In the genomic region with DNA sequence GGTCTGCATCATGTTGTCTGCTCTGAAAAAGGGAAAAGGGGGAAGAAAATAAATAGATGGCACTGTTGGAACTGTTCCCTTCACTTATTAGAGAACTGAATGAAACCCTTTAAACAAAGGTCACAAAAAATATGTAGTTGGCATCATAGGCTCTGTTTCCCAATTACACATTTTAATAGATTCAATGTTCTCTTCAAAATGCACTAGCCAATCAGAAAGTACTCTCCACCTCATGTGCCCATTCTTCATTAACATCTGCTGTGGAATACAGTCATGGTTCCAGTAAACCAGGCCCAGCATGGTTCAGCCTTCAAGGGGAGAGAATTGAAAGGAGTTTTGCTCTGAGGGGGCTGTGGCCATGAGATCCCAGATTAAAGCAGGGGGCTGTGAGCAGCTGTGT, we compare ENCODE assay signal across 22 cellular contexts.
"Had no signal": no experiment of that assay in that cellular context is flagged by ENCODE, and none has a peak within 500 bp of the region (broad histone marks: within the 10 kb centered on the region; RNA-seq: fewer than 3 reads in every experiment).

No MANE protein-coding gene starts in this region.

- ATAC-seq: HepG2 had no signal

- H3K4me3 ChIP-seq: MG63, SJSA1, SK-N-MC had no signal

- DNase-seq: IMR-90, Karpas-422, KG1, MG63, NCI-H1092, NCI-H1105 treated with DMSO at 0.1 percent for 48 hours, NCI-H1417 treated with DMSO at 0.1 percent for 48 hours, NCI-H146, NCI-H1694 treated with DMSO at 0.1 percent for 48 hours, NCI-H1930, NCI-H2081, NCI-H2107, NCI-H345, NCI-H524, NCI-H526 treated with DMSO at 0.1 percent for 48 hours, NCI-H748 treated with DMSO at 0.1 percent for 48 hours, Right ventricle myocardium superior, RPMI8226, SIG-M5 had no signal

- H3K36me3 ChIP-seq: MG63, SJSA1 had no signal

- H3K4me1 ChIP-seq: SJSA1 had no signal

- H3K27ac ChIP-seq: SJSA1, SK-N-MC had no signal

- H3K27me3 ChIP-seq: MG63, SJSA1 had no signal

- H3K9me3 ChIP-seq: MG63, SJSA1 had no signal
